ENCODE assay signal across 8 cellular contexts in genomic region chr11:74570266-74571061, GRCh38. TPM values are rescaled to one million over a fixed set of nuclear protein-coding genes. Genes with fewer than 3 reads are reported as not detected.
A peak's percentile ranks its signal among the peaks of the same experiment; 100 is the strongest.
DNase-seq lines count a peak whose midpoint lies in the region; ATAC-seq and TF ChIP-seq lines count a peak whose summit lies in the region.

No MANE protein-coding gene starts in this region.

- H3K36me3 ChIP-seq in MG63 = no peaks in the 10 kb centered on the region
- no peaks in the 10 kb centered on the region for H3K36me3 ChIP-seq in mucosa of descending colon (ENCODE audit: low read depth)

- H3K4me3 ChIP-seq in MG63 (no peak overlapping the region), mucosa of descending colon (no peak overlapping the region)

- no peaks in the 10 kb centered on the region for H3K9me3 Mint-ChIP-seq in activated T-helper 2 cell treated with anti-CD3 and anti-CD28 coated beads, Interferon-gamma antibody, Interleukin-2, Interleukin-4, amounts not matched to agents 10 μg/mL and 5 μg/mL and 100 μg/mL, durations not matched to agents 14 hours and 24 hours and 36 hours

- H3K4me1 ChIP-seq in mucosa of descending colon (ENCODE audit: low read depth) = peaks cover 27% of the 10 kb centered on the region

- peaks cover 4% of the 10 kb centered on the region; the same call in 1 of the 2 replicates for H3K27me3 ChIP-seq in MG63

- DNase-seq in NCI-H510A treated with DMSO at 0.1 percent for 48 hours (lab: John Stamatoyannopoulos, UW) (peak; percentile 70), NCI-H510A (lab: John Stamatoyannopoulos, UW) (no peak), MG63 (peak; percentile 22), SK-N-DZ (ENCODE audit: low spot score) (peak; percentile 64), epidermal melanocyte (ENCODE audit: insufficient read length, low spot score) (peak; percentile 58), mucosa of descending colon (peak in 2 of 3 donors; percentile 41 to 84)
- DNase-seq in activated T-helper 2 cell treated with anti-CD3 and anti-CD28 coated beads, Interferon-gamma antibody, Interleukin-2, Interleukin-4, amounts not matched to agents 10 μg/mL and 5 μg/mL and 100 μg/mL, durations not matched to agents 14 hours and 24 hours and 36 hours (ENCODE audit: low spot score) = no peak

- H3K9me3 ChIP-seq in MG63 = no peaks in the 10 kb centered on the region
- H3K9me3 ChIP-seq in mucosa of descending colon = no peaks in the 10 kb centered on the region

- H3K36me3 Mint-ChIP-seq in activated T-helper 2 cell treated with anti-CD3 and anti-CD28 coated beads, Interferon-gamma antibody, Interleukin-2, Interleukin-4, amounts not matched to agents 10 μg/mL and 5 μg/mL and 100 μg/mL, durations not matched to agents 14 hours and 24 hours and 36 hours (ENCODE audit: low read depth) = no peaks in the 10 kb centered on the region

- intact Hi-C loops in mucosa of descending colon (cut with DNase I, micrococcal nuclease) = loop anchor here in 1 of 2 donors (2.0 kb wide), 1 partner anchor 116 kb away; no protein-coding TSS in a partner anchor
- intact Hi-C loops in activated T-helper 2 cell treated with anti-CD3 and anti-CD28 coated beads, Interferon-gamma antibody, Interleukin-2, Interleukin-4, amounts not matched to agents 10 μg/mL and 5 μg/mL and 100 μg/mL, durations not matched to agents 14 hours and 24 hours and 36 hours (cut with micrococcal nuclease) = loop anchor here (1.0 kb wide), 1 partner anchor 117 kb away; no protein-coding TSS in a partner anchor

- H3K27ac Mint-ChIP-seq in activated T-helper 2 cell treated with anti-CD3 and anti-CD28 coated beads, Interferon-gamma antibody, Interleukin-2, Interleukin-4, amounts not matched to agents 10 μg/mL and 5 μg/mL and 100 μg/mL, durations not matched to agents 14 hours and 24 hours and 36 hours = no peak overlapping the region

- no peak overlapping the region for H3K4me3 Mint-ChIP-seq in activated T-helper 2 cell treated with anti-CD3 and anti-CD28 coated beads, Interferon-gamma antibody, Interleukin-2, Interleukin-4, amounts not matched to agents 10 μg/mL and 5 μg/mL and 100 μg/mL, durations not matched to agents 14 hours and 24 hours and 36 hours (ENCODE audit: low read depth)

- peak; percentile 68 for ATAC-seq in mucosa of descending colon
- ATAC-seq in HG03097 (IDR thresholded peaks at IDR 0.05; ENCODE audit: low FRiP score, unreplicated experiment) = no peak

- peak; percentile 28 for TF ChIP-seq CTCF in mucosa of descending colon (IDR thresholded peaks at IDR 0.05)

- H3K4me1 Mint-ChIP-seq in activated T-helper 2 cell treated with anti-CD3 and anti-CD28 coated beads, Interferon-gamma antibody, Interleukin-2, Interleukin-4, amounts not matched to agents 10 μg/mL and 5 μg/mL and 100 μg/mL, durations not matched to agents 14 hours and 24 hours and 36 hours (ENCODE audit: low read depth) = no peaks in the 10 kb centered on the region

- H3K27me3 Mint-ChIP-seq in activated T-helper 2 cell treated with anti-CD3 and anti-CD28 coated beads, Interferon-gamma antibody, Interleukin-2, Interleukin-4, amounts not matched to agents 10 μg/mL and 5 μg/mL and 100 μg/mL, durations not matched to agents 14 hours and 24 hours and 36 hours (ENCODE audit: low read depth) = peaks cover 6% of the 10 kb centered on the region

RNA-seq across cellular contexts. Expression of gene POLD3, which starts 21.9 kb away (rescaled TPM):
- 22.9 and 39.2 TPM in 2 replicates for total RNA-seq in MG63 (2014; rRNA removed; shearing (Covaris generic); ENCODE audit: low replicate concordance)
- 31.9 and 38.9 TPM in 2 replicates for polyA plus RNA-seq in SK-N-DZ (2014; cell fraction: cytosol; rRNA removed)
- 74.2 and 77.3 TPM in 2 replicates for polyA plus RNA-seq in SK-N-DZ (2014; cell fraction: nucleus; rRNA removed)
- 10 to 100 TPM; 18.3 to 32.4 (median 20.6) TPM for total RNA-seq in mucosa of descending colon
- total RNA-seq in activated T-helper 2 cell treated with anti-CD3 and anti-CD28 coated beads, Interferon-gamma antibody, Interleukin-2, Interleukin-4, amounts not matched to agents 10 μg/mL and 5 μg/mL and 100 μg/mL, durations not matched to agents 14 hours and 24 hours and 36 hours = 44.5 and 45.6 TPM in 2 replicates

Comparison
In these comparisons a context has a peak if more than half of its experiments do, and no peak if none do; other contexts are left out.
1. DNase-seq: peak in NCI-H510A treated with DMSO at 0.1 percent for 48 hours (single experiment), MG63 (single experiment), SK-N-DZ (single experiment), epidermal melanocyte (single experiment) and mucosa of descending colon (2 of 3); none in NCI-H510A (single experiment) and activated T-helper 2 cell treated with anti-CD3 and anti-CD28 coated beads, Interferon-gamma antibody, Interleukin-2, Interleukin-4, amounts not matched to agents 10 μg/mL and 5 μg/mL and 100 μg/mL, durations not matched to agents 14 hours and 24 hours and 36 hours (single experiment).